In the genomic region with DNA sequence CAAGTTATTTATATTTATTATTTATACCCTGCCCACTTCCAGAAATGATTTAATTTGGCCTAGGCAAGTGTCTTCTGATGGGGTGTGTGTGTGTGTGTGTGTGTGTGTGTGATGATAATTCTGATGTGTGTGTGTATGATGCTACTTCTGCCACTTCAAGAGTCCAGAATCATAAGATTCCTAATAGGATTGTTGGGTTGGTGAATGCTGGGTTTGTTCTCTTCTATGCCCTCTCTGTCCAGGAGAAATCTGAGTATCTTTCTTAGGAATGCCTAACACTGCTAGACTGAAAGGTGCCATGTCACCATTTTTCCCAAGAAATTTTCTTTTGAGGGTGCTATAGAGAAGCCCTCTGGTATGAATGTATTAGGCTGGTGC, we compare ENCODE assay signal across 12 cellular contexts.
DNase-seq lines count a peak whose midpoint lies in the region; ATAC-seq and TF ChIP-seq lines count a peak whose summit lies in the region.
"Had no signal": no experiment of that assay in that cellular context is flagged by ENCODE, and none has a peak within 500 bp of the region (broad histone marks: within the 10 kb centered on the region; RNA-seq: fewer than 3 reads in every experiment).

No MANE protein-coding gene starts in this region.

- H3K4me1 ChIP-seq in OCI-LY7 (ENCODE audit: insufficient read depth, low read length, poor library complexity, severe bottlenecking): peaks cover 95% of the 10 kb centered on the region

- H3K36me3 ChIP-seq in OCI-LY7 (ENCODE audit: insufficient read depth, low read length): no peaks in the 10 kb centered on the region

- no peaks in the 10 kb centered on the region for H3K9me3 Mint-ChIP-seq in effector memory CD8-positive, alpha-beta T cell
- H3K9me3 Mint-ChIP-seq in progenitor cell of endocrine pancreas (ENCODE audit: low read depth): no peaks in the 10 kb centered on the region

- peak overlapping the region in 1 of 2 donors; percentile 79 for H3K4me3 Mint-ChIP-seq in effector memory CD8-positive, alpha-beta T cell
- H3K4me3 Mint-ChIP-seq in progenitor cell of endocrine pancreas (ENCODE audit: low read depth): no peak overlapping the region

- H3K9me2 ChIP-seq in OCI-LY7 (ENCODE audit: insufficient read depth, low read length): no peaks in the 10 kb centered on the region

- H4K20me1 ChIP-seq in OCI-LY7 (ENCODE audit: insufficient read depth, low read length): peaks cover 5% of the 10 kb centered on the region; the same call in 1 of the 2 replicates

- ATAC-seq in effector memory CD8-positive, alpha-beta T cell (replicated peaks): no peak
- ATAC-seq: right cardiac atrium, SK-N-SH treated with all-trans-retinoic acid at 6 μM for 48 hours had no signal

- peak overlapping the region; percentile 83 for H3K27ac ChIP-seq in OCI-LY7 (ENCODE audit: low read depth, low read length, poor library complexity, severe bottlenecking)

- CTCF ChIA-PET in OCI-LY7 (lab: Charles Lee; ENCODE audit: unreplicated experiment): no interaction called here

- H2AFZ ChIP-seq in OCI-LY7 (ENCODE audit: low read length): no peak overlapping the region

- BruUV-seq in OCI-LY7 (replicated peaks; lab: Mats Ljungman, UMichigan): no TSS peak

- TF ChIP-seq CTCF in OCI-LY7 (conservative IDR thresholded peaks at IDR 0.05; ENCODE audit: low read length) (no peak), progenitor cell of endocrine pancreas (IDR thresholded peaks at IDR 0.05; ENCODE audit: unreplicated experiment) (no peak)

- H3K79me2 ChIP-seq in OCI-LY7 (ENCODE audit: insufficient read depth, low read depth, low read length): peaks cover 99% of the 10 kb centered on the region

- POLR2A ChIA-PET in OCI-LY7 (lab: Charles Lee): interaction anchor here (0.6 to 3.8 kb wide), 8 partner anchors 8 to 179 kb away, joined by 3 to 52 read pairs (median 20); no protein-coding TSS in a partner anchor

- peak; percentile 82 for DNase-seq in COLO829 (ENCODE audit: low spot score)
- no peak for DNase-seq in OCI-LY7 (ENCODE audit: low spot score)
- DNase-seq in effector memory CD8-positive, alpha-beta T cell: no peak
- DNase-seq in progenitor cell of endocrine pancreas (ENCODE audit: low spot score, unreplicated experiment): no peak
- DNase-seq in NCI-H1436 (lab: John Stamatoyannopoulos, UW): no peak
- no peak for DNase-seq in NCI-H69 (lab: John Stamatoyannopoulos, UW)
- DNase-seq in NCI-H446 treated with DMSO at 0.1 percent for 48 hours (lab: John Stamatoyannopoulos, UW): no peak
- DNase-seq: activated gamma-delta T cell treated with Interleukin-2 at 50 U/mL for 16 hours, midbrain, NCI-H187 treated with DMSO at 0.1 percent for 48 hours, right cardiac atrium had no signal

- no peaks in the 10 kb centered on the region for H3K27me3 Mint-ChIP-seq in effector memory CD8-positive, alpha-beta T cell
- H3K27me3 Mint-ChIP-seq in progenitor cell of endocrine pancreas: no peaks in the 10 kb centered on the region

- H3K9me3 ChIP-seq in OCI-LY7 (ENCODE audit: low read length): no peaks in the 10 kb centered on the region

- peak overlapping the region; percentile 91 for H3K4me2 ChIP-seq in OCI-LY7 (ENCODE audit: low read length)

- peak overlapping the region; percentile 81 to 83 for H3K27ac Mint-ChIP-seq in effector memory CD8-positive, alpha-beta T cell
- peak overlapping the region; percentile 87 for H3K27ac Mint-ChIP-seq in progenitor cell of endocrine pancreas

- peaks cover 56 to 85% of the 10 kb centered on the region in 2 donors for H3K4me1 Mint-ChIP-seq in effector memory CD8-positive, alpha-beta T cell (ENCODE audit: low read depth in 2 of 2)
- H3K4me1 Mint-ChIP-seq in progenitor cell of endocrine pancreas (ENCODE audit: low read depth): peaks cover 87% of the 10 kb centered on the region

- H3K36me3 Mint-ChIP-seq in effector memory CD8-positive, alpha-beta T cell (ENCODE audit: insufficient read depth): peaks cover 32% of the 10 kb centered on the region
- H3K36me3 Mint-ChIP-seq in progenitor cell of endocrine pancreas (ENCODE audit: insufficient read depth): peaks cover 10% of the 10 kb centered on the region

- intact Hi-C loops in OCI-LY7 (cut with micrococcal nuclease; ENCODE audit: unreplicated experiment): no loop called here

- peak overlapping the region; percentile 62 for H3K4me3 ChIP-seq in OCI-LY7 (ENCODE audit: low read depth, low read length, poor library complexity, severe bottlenecking)
